34 cellular contexts compared by ENCODE assay signal in genomic region chr6:159268511-159268910, GRCh38.
"Had no signal": no experiment of that assay in that cellular context is flagged by ENCODE, and none has a peak within 500 bp of the region (broad histone marks: within the 10 kb centered on the region; RNA-seq: fewer than 3 reads in every experiment).

No MANE protein-coding gene starts in this region.

- H3K36me3 ChIP-seq: MG63 had no signal

- DNase-seq: Karpas-422, Kasumi-1, MG63, MM.1S, MV-4-11, NCI-H1048, NCI-H1092, NCI-H1092 treated with DMSO at 0.1 percent for 48 hours, NCI-H1105, NCI-H1105 treated with DMSO at 0.1 percent for 48 hours, NCI-H1417, NCI-H1417 treated with DMSO at 0.1 percent for 48 hours, NCI-H1436, NCI-H1436 treated with DMSO at 0.1 percent for 48 hours, NCI-H146, NCI-H1694, NCI-H1694 treated with DMSO at 0.1 percent for 48 hours, NCI-H187, NCI-H187 treated with DMSO at 0.1 percent for 48 hours, NCI-H1930, NCI-H2029, NCI-H2029 treated with DMSO at 0.1 percent for 48 hours, NCI-H2081, NCI-H2081 treated with DMSO at 0.1 percent for 48 hours, NCI-H2107, NCI-H2171, NCI-H2171 treated with DMSO at 0.1 percent for 48 hours, NCI-H2227 treated with DMSO at 0.1 percent for 48 hours, NCI-H226, NCI-H345, NCI-H446, NCI-H446 treated with DMSO at 0.1 percent for 48 hours, NCI-H510A, NCI-H510A treated with DMSO at 0.1 percent for 48 hours had no signal

- H3K9me3 ChIP-seq: MG63 had no signal

- H3K4me3 ChIP-seq: MG63 had no signal
